Comparison of ENCODE assay signal across 35 cellular contexts in the genomic region with DNA sequence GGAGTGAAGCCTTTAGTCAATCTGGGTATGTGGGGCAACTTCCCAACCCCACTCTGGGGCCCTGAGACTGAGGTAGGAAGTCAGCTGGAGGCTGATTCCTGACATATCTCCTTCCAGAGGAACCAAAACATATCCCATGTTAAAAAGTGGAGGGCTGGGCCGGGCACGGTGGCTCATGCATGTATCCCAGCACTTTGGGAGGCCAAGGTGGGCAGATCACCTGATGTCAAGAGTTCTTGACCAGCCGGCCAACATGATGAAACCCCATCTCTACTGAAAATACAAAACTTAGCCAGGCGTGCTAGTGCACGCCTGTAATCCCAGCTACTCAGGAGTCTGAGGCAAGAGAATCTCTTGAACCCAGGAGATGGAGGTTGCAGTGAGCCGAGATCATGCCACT.
"Had no signal": no experiment of that assay in that cellular context is flagged by ENCODE, and none has a peak within 500 bp of the region (broad histone marks: within the 10 kb centered on the region; RNA-seq: fewer than 3 reads in every experiment).

No MANE protein-coding gene starts in this region.

- H3K9me3 Mint-ChIP-seq: activated naive CD4-positive, alpha-beta T cell treated with anti-CD3 and anti-CD28 coated beads for 36 hours; activated naive CD8-positive, alpha-beta T cell treated with anti-CD3 and anti-CD28 coated beads for 36 hours; activated T-helper 1 cell treated with anti-CD3 and anti-CD28 coated beads, Interleukin-12 subunit alpha, Interleukin-12 subunit beta, Interleukin-2, Interleukin-4 antibody, amounts not matched to agents 30 ng/mL and 10 ng/mL and 1 ng/mL, durations not matched to agents 14 hours and 24 hours and 36 hours; dendritic cell treated with granulocyte-macrophage colony-stimulating factor and Interleukin-4, amounts not matched to agents 40 ng/mL and 50 ng/mL, for 4 days; stimulated activated memory B cell treated with anti-CD40 and anti-IgM and Interleukin-4, amounts not matched to agents 10 μg/mL and 1 μg/mL and 100 μg/mL, for 72 hours; stimulated activated naive CD8-positive, alpha-beta T cell treated with anti-CD3 and anti-CD28 coated beads, Interleukin-15, amount 100 ng/mL, for 72 hours had no signal

- H3K27ac ChIP-seq: adrenal gland, brain microvascular endothelial cell, esophagus muscularis mucosa, foreskin keratinocyte, neutrophil, pancreas, prostate gland, tibial artery, VCaP had no signal

- H3K27me3 ChIP-seq: adrenal gland, brain microvascular endothelial cell, esophagus muscularis mucosa, pancreas, tibial artery had no signal

- H3K4me1 ChIP-seq: foreskin keratinocyte had no signal

- DNase-seq: activated CD4-positive, alpha-beta T cell treated with anti-CD3 and anti-CD28 coated beads for 48 hours; activated CD4-positive, alpha-beta T cell treated with anti-CD3 and anti-CD28 coated beads, Interleukin-2, amount 50 U/mL, for 48 hours; activated CD8-positive, alpha-beta memory T cell treated with anti-CD3 and anti-CD28 coated beads, Interleukin-2, amount 50 U/mL, for 4 hours; activated effector memory CD4-positive, alpha-beta T cell treated with anti-CD3 and anti-CD28 coated beads, Interleukin-2, amount 50 U/mL, for 16 hours; activated naive CD4-positive, alpha-beta T cell treated with anti-CD3 and anti-CD28 coated beads for 36 hours; activated naive CD8-positive, alpha-beta T cell treated with anti-CD3 and anti-CD28 coated beads for 36 hours; activated T-cell treated with anti-CD3 and anti-CD28 coated beads, Interleukin-2, amount 50 U/mL, for 1 hour; adrenal gland; aorta; brain microvascular endothelial cell; caudate nucleus; effector CD4-positive, alpha-beta T cell; foreskin keratinocyte; heart right ventricle; kidney glomerular epithelial cell; naive thymus-derived CD4-positive, alpha-beta T cell; pancreas; retina; stimulated activated CD4-positive, alpha-beta T cell treated with anti-CD3 and anti-CD28 coated beads, Interleukin-1b, Interleukin-23, amount 100 ng/mL, for 48 hours; stimulated activated CD4-positive, alpha-beta T cell treated with anti-CD3 and anti-CD28 coated beads, Interleukin-4, amount 100 ng/mL, for 4 hours; stimulated activated CD8-positive, alpha-beta memory T cell treated with anti-CD3 and anti-CD28 coated beads, Interleukin-4, amount 100 ng/mL, for 48 hours; stimulated activated naive CD8-positive, alpha-beta T cell treated with anti-CD3 and anti-CD28 coated beads, Interleukin-15, amount 100 ng/mL, for 72 hours; tibial artery had no signal

- H3K4me3 Mint-ChIP-seq: activated naive CD4-positive, alpha-beta T cell treated with anti-CD3 and anti-CD28 coated beads for 36 hours; activated naive CD8-positive, alpha-beta T cell treated with anti-CD3 and anti-CD28 coated beads for 36 hours; activated T-helper 1 cell treated with anti-CD3 and anti-CD28 coated beads, Interleukin-12 subunit alpha, Interleukin-12 subunit beta, Interleukin-2, Interleukin-4 antibody, amounts not matched to agents 30 ng/mL and 10 ng/mL and 1 ng/mL, durations not matched to agents 14 hours and 24 hours and 36 hours; dendritic cell treated with granulocyte-macrophage colony-stimulating factor and Interleukin-4, amounts not matched to agents 40 ng/mL and 50 ng/mL, for 4 days; naive thymus-derived CD4-positive, alpha-beta T cell; stimulated activated memory B cell treated with anti-CD40 and anti-IgM and Interleukin-4, amounts not matched to agents 10 μg/mL and 1 μg/mL and 100 μg/mL, for 72 hours; stimulated activated naive CD8-positive, alpha-beta T cell treated with anti-CD3 and anti-CD28 coated beads, Interleukin-15, amount 100 ng/mL, for 72 hours had no signal

- H3K27ac Mint-ChIP-seq: activated naive CD4-positive, alpha-beta T cell treated with anti-CD3 and anti-CD28 coated beads for 36 hours; activated naive CD8-positive, alpha-beta T cell treated with anti-CD3 and anti-CD28 coated beads for 36 hours; activated T-helper 1 cell treated with anti-CD3 and anti-CD28 coated beads, Interleukin-12 subunit alpha, Interleukin-12 subunit beta, Interleukin-2, Interleukin-4 antibody, amounts not matched to agents 30 ng/mL and 10 ng/mL and 1 ng/mL, durations not matched to agents 14 hours and 24 hours and 36 hours; dendritic cell treated with granulocyte-macrophage colony-stimulating factor and Interleukin-4, amounts not matched to agents 40 ng/mL and 50 ng/mL, for 4 days; naive thymus-derived CD4-positive, alpha-beta T cell; stimulated activated memory B cell treated with anti-CD40 and anti-IgM and Interleukin-4, amounts not matched to agents 10 μg/mL and 1 μg/mL and 100 μg/mL, for 72 hours had no signal

- H3K36me3 ChIP-seq: adrenal gland, brain microvascular endothelial cell, esophagus muscularis mucosa, heart right ventricle, neutrophil, pancreas, prostate gland, tibial artery had no signal

- FAIRE-seq: pancreas had no signal

- H3K27me3 Mint-ChIP-seq: activated naive CD8-positive, alpha-beta T cell treated with anti-CD3 and anti-CD28 coated beads for 36 hours had no signal

- H3K9me3 ChIP-seq: adrenal gland, esophagus muscularis mucosa, heart right ventricle, neutrophil, pancreas, prostate gland, tibial artery had no signal

- H3K4me3 ChIP-seq: adrenal gland, esophagus muscularis mucosa, heart right ventricle, lung, pancreas, prostate gland, skin epidermis, tibial artery had no signal

- ATAC-seq: activated CD4-positive, CD25-positive, alpha-beta regulatory T cell treated with anti-CD3 and anti-CD28 coated beads, Interleukin-2, amount 50 U/mL, for 24 hours; foreskin keratinocyte; heart right ventricle; left lobe of liver; naive thymus-derived CD4-positive, alpha-beta T cell; pancreas; sciatic nerve; stimulated activated memory B cell treated with anti-CD40 and anti-IgM and Interleukin-4, amounts not matched to agents 10 μg/mL and 1 μg/mL and 100 μg/mL, for 72 hours; stimulated activated naive CD8-positive, alpha-beta T cell treated with anti-CD3 and anti-CD28 coated beads, Interleukin-15, amount 100 ng/mL, for 72 hours had no signal

- H3K36me3 Mint-ChIP-seq: activated naive CD8-positive, alpha-beta T cell treated with anti-CD3 and anti-CD28 coated beads for 36 hours; stimulated activated memory B cell treated with anti-CD40 and anti-IgM and Interleukin-4, amounts not matched to agents 10 μg/mL and 1 μg/mL and 100 μg/mL, for 72 hours had no signal
